1 cellular context compared by ENCODE assay signal in genomic region chr7:877312-878232, GRCh38.
TF ChIP-seq lines count a peak whose summit lies in the region.

No MANE protein-coding gene starts in this region.

TF ChIP-seq in GM12878, 131 proteins besides CTCF, POLR2A, EP300 and RAD21 (continued from another document):
- TF ChIP-seq ZBTB4 (CRISPR knock-in tag; IDR thresholded peaks at IDR 0.05), result no peak
- no peak for TF ChIP-seq WRNIP1 (IDR thresholded peaks at IDR 0.05; ENCODE audit: borderline replicate concordance, low read depth, low read length)
- TF ChIP-seq STAT3 (IDR thresholded peaks at IDR 0.05; ENCODE audit: low read depth, low read length), result no peak
- TF ChIP-seq MEF2A (IDR thresholded peaks at IDR 0.05; ENCODE audit: insufficient read depth, low read depth, low read length), result no peak
- no peak for TF ChIP-seq MYC (IDR thresholded peaks at IDR 0.05; ENCODE audit: insufficient read depth, insufficient read length, insufficient replicate concordance, low read length, severe bottlenecking)
- TF ChIP-seq MAX (IDR thresholded peaks at IDR 0.05; ENCODE audit: low read depth, low read length), result no peak
- TF ChIP-seq FOXM1 (IDR thresholded peaks at IDR 0.05; ENCODE audit: low read depth, low read length), result no peak
- TF ChIP-seq ATF7 (IDR thresholded peaks at IDR 0.05; ENCODE audit: low read depth), result no peak
- no peak for TF ChIP-seq NR2C1 (IDR thresholded peaks at IDR 0.05)
- no peak for TF ChIP-seq PKNOX1 (IDR thresholded peaks at IDR 0.05)
- TF ChIP-seq IRF4 (IDR thresholded peaks at IDR 0.05; ENCODE audit: low read depth, low read length), result no peak
- TF ChIP-seq USF1 (IDR thresholded peaks at IDR 0.05; ENCODE audit: borderline replicate concordance, extremely low read length, insufficient read depth, low read depth, low read length), result no peak
- TF ChIP-seq CBX3 (IDR thresholded peaks at IDR 0.05; ENCODE audit: borderline replicate concordance, low read depth), result no peak
TF ChIP-seq in GM12878: peak in this region for 0.
